1 cellular context compared by ENCODE assay signal in the genomic region with DNA sequence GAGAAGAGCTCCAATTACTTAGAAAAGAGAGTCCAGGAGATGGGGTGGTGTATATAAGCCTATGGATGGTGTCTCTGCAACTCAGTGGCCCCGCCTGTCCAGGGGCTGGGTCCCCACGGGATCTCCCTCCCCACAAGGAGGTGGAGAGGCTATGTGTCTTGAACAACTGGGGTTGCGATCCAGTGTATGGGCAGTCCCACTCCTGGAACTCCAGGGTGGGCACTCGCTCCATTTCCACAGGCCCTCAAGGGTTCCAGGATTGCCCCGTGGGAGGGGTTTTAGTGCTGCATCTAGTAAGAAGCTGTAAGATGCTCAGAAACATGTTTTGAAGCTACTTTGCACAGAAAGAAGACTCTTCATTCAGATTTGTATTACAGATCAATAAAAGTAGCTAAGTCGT.
TF ChIP-seq lines count a peak whose summit lies in the region.

No MANE protein-coding gene starts in this region.

TF ChIP-seq in K562, 482 proteins besides CTCF, POLR2A, EP300 and RAD21 (continued from another document):
- TF ChIP-seq ZBTB11 (CRISPR knock-in tag; IDR thresholded peaks at IDR 0.05) (no peak), MYC (IDR thresholded peaks at IDR 0.05; ENCODE audit: low read depth, low read length) (no peak), MYC (CRISPR knock-in tag; IDR thresholded peaks at IDR 0.05; ENCODE audit: borderline replicate concordance, low read depth) (0 out of 2 replicates have a peak, but pooled peaks have one; percentile 33), ZNF589 (CRISPR knock-in tag; IDR thresholded peaks at IDR 0.05; ENCODE audit: low read depth) (0 out of 2 replicates have a peak, but pooled peaks have one; percentile 8), SIN3A (IDR thresholded peaks at IDR 0.05; ENCODE audit: borderline replicate concordance in 2 of 2, control insufficient read depth in 1 of 2, low read depth in 2 of 2, low read length in 2 of 2) (0 out of 4 replicates have a peak, but pooled peaks of 1 of the 2 experiments have one; percentile 2), THRAP3 (IDR thresholded peaks at IDR 0.05; ENCODE audit: borderline replicate concordance) (no peak)
- TF ChIP-seq, protein P1, sequence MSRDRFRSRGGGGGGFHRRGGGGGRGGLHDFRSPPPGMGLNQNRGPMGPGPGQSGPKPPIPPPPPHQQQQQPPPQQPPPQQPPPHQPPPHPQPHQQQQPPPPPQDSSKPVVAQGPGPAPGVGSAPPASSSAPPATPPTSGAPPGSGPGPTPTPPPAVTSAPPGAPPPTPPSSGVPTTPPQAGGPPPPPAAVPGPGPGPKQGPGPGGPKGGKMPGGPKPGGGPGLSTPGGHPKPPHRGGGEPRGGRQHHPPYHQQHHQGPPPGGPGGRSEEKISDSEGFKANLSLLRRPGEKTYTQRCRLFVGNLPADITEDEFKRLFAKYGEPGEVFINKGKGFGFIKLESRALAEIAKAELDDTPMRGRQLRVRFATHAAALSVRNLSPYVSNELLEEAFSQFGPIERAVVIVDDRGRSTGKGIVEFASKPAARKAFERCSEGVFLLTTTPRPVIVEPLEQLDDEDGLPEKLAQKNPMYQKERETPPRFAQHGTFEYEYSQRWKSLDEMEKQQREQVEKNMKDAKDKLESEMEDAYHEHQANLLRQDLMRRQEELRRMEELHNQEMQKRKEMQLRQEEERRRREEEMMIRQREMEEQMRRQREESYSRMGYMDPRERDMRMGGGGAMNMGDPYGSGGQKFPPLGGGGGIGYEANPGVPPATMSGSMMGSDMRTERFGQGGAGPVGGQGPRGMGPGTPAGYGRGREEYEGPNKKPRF (IDR thresholded peaks at IDR 0.05; ENCODE audit: low read depth, low read length), result no peak
